1 cellular context compared by ENCODE assay signal in genomic region chr12:111597731-111598636, GRCh38.
A peak's percentile ranks its signal among the peaks of the same experiment; 100 is the strongest.
TF ChIP-seq lines count a peak whose summit lies in the region.

No MANE protein-coding gene starts in this region.

TF ChIP-seq in K562, 482 proteins besides CTCF, POLR2A, EP300 and RAD21 (continued from another document and continues in another):
- TF ChIP-seq MGA (IDR thresholded peaks at IDR 0.05), result 0 out of 2 replicates have a peak, but pooled peaks have one; percentile 19
- no peak for TF ChIP-seq FOSL1 (tag; conservative IDR thresholded peaks at IDR 0.05)
- TF ChIP-seq HNRNPK (IDR thresholded peaks at IDR 0.05; ENCODE audit: low read depth, low read length, poor library complexity, severe bottlenecking), result no peak
- TF ChIP-seq ZNF121 (CRISPR knock-in tag; conservative IDR thresholded peaks at IDR 0.05), result no peak
- TF ChIP-seq ZNF780A (CRISPR knock-in tag; IDR thresholded peaks at IDR 0.05), result no peak
- no peak for TF ChIP-seq ARID2 (IDR thresholded peaks at IDR 0.05)
- TF ChIP-seq SLC30A9 (CRISPR knock-in tag; IDR thresholded peaks at IDR 0.05), result no peak
- TF ChIP-seq ZNF512 (tag; IDR thresholded peaks at IDR 0.05), result no peak
- TF ChIP-seq ARID4B (CRISPR knock-in tag; IDR thresholded peaks at IDR 0.05), result peak; percentile 92
- peak; percentile 14; the same call in 1 of the 2 replicates for TF ChIP-seq ZBTB7A (IDR thresholded peaks at IDR 0.05; ENCODE audit: borderline replicate concordance, control insufficient read depth, low read depth, low read length)
- TF ChIP-seq NCOA4 (IDR thresholded peaks at IDR 0.05; ENCODE audit: partially characterized antibody), result no peak
- TF ChIP-seq GTF2E2 (tag; IDR thresholded peaks at IDR 0.05), result no peak
- no peak for TF ChIP-seq ZNF165 (CRISPR knock-in tag; IDR thresholded peaks at IDR 0.05; ENCODE audit: borderline replicate concordance)
- 0 out of 2 replicates have a peak, but pooled peaks have one; percentile 30 for TF ChIP-seq ZNF740 (CRISPR knock-in tag; IDR thresholded peaks at IDR 0.05)
- peak in 1 of 2 experiments; percentile 54; a peak in 2 of 4 replicates for TF ChIP-seq ZNF740 (tag; IDR thresholded peaks at IDR 0.05)
- no peak; a peak in 1 of 4 replicates for TF ChIP-seq KDM4B (IDR thresholded peaks at IDR 0.05; ENCODE audit: borderline replicate concordance in 2 of 2, low read depth in 1 of 2)
- TF ChIP-seq GATAD2A (IDR thresholded peaks at IDR 0.05), result 0 out of 2 replicates have a peak, but pooled peaks have one; percentile 47
- TF ChIP-seq ZKSCAN8 (CRISPR knock-in tag; IDR thresholded peaks at IDR 0.05), result no peak
- no peak for TF ChIP-seq ZNF551 (CRISPR knock-in tag; IDR thresholded peaks at IDR 0.05)
- TF ChIP-seq FOXP4 (CRISPR knock-in tag; IDR thresholded peaks at IDR 0.05; ENCODE audit: borderline replicate concordance), result no peak
- TF ChIP-seq ZNF436 (CRISPR knock-in tag; IDR thresholded peaks at IDR 0.05), result no peak
- no peak for TF ChIP-seq ZNF449 (CRISPR knock-in tag; IDR thresholded peaks at IDR 0.05)
- TF ChIP-seq NFE2L1 (tag; IDR thresholded peaks at IDR 0.05; ENCODE audit: borderline replicate concordance, low read depth), result no peak
- no peak for TF ChIP-seq ASH1L (IDR thresholded peaks at IDR 0.05; ENCODE audit: borderline replicate concordance, low read depth, partially characterized antibody)
- TF ChIP-seq HES1 (IDR thresholded peaks at IDR 0.05; ENCODE audit: low read depth), result no peak
- TF ChIP-seq ATF4 (CRISPR knock-in tag; IDR thresholded peaks at IDR 0.05), result no peak
- TF ChIP-seq CXXC5 (CRISPR knock-in tag; IDR thresholded peaks at IDR 0.05), result peak; percentile 40
- peak; percentile 78 for TF ChIP-seq RBM22 (IDR thresholded peaks at IDR 0.05; ENCODE audit: low read depth, low read length, poor library complexity, severe bottlenecking)
- no peak for TF ChIP-seq HEY1 (CRISPR knock-in tag; IDR thresholded peaks at IDR 0.05; ENCODE audit: borderline replicate concordance)
- TF ChIP-seq ADNP (tag; IDR thresholded peaks at IDR 0.05), result no peak
- TF ChIP-seq ZNF668 (CRISPR knock-in tag; IDR thresholded peaks at IDR 0.05), result no peak
